15 cellular contexts compared by ENCODE assay signal in the genomic region with DNA sequence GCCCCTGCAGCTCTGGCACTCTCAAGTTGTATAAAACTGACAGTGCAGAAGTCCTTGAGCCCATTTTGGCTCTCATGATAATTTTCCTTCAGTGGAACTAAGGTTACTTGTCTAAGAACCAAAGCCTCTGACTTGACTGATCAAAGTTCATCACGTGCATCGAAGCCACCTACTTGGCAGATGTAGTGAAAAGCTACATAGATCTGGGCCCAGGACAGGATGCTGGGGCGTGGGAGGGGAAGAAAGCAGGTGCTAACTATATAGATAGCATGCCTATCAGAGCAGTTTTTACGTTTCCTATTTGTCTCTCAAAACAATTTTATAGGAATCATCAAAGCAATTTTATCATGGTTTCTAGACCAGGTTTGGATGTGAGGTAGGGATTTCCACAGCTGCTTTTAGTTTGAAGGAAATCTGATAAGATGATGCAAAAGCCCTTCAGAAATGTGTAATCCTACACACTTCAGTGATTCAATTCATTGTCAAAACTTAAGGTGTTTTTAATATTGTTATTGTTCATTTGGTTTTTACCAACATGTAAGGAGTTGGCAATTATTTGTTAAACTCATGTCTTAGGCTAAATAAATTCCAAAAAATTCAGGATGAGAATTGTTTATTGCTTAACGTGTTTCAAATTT. TPM values are rescaled to one million over a fixed set of nuclear protein-coding genes. Genes with fewer than 3 reads are reported as not detected.
A peak's percentile ranks its signal among the peaks of the same experiment; 100 is the strongest.
DNase-seq lines count a peak whose midpoint lies in the region; ATAC-seq and TF ChIP-seq lines count a peak whose summit lies in the region.
"Had no signal": no experiment of that assay in that cellular context is flagged by ENCODE, and none has a peak within 500 bp of the region (broad histone marks: within the 10 kb centered on the region; RNA-seq: fewer than 3 reads in every experiment).

No MANE protein-coding gene starts in this region.

- peaks cover 4% of the 10 kb centered on the region for H3K9me3 Mint-ChIP-seq in activated naive CD8-positive, alpha-beta T cell treated with anti-CD3 and anti-CD28 coated beads for 36 hours
- peaks cover 0 to 3% (median 1%) of the 10 kb centered on the region in 7 donors for H3K9me3 Mint-ChIP-seq in CD14-positive monocyte
- H3K9me3 Mint-ChIP-seq: WTC11 had no signal

- no peak overlapping the region for H3K27ac ChIP-seq in adrenal gland
- H3K27ac ChIP-seq: C4-2B, SK-N-MC had no signal

- H3K9me3 ChIP-seq in adrenal gland (replicated peaks in 1 of 3) = no peaks in the 10 kb centered on the region

- DNase-seq in activated CD4-positive, alpha-beta T cell treated with anti-CD3 and anti-CD28 coated beads for 4 hours = peak; percentile 60 to 68
- DNase-seq in activated naive CD8-positive, alpha-beta T cell treated with anti-CD3 and anti-CD28 coated beads for 36 hours = peak; percentile 48
- DNase-seq in stimulated activated CD8-positive, alpha-beta memory T cell treated with anti-CD3 and anti-CD28 coated beads, Interleukin-7, amount 100 ng/mL, for 4 hours (ENCODE audit: low read depth in 2 of 2) = peak; percentile 23 to 24
- DNase-seq in adrenal gland (no peak), CD14-positive monocyte (ENCODE audit: low spot score) (no peak)
- DNase-seq: dermis blood vessel endothelial cell, GDM1, hypothalamus, substantia nigra had no signal

- H3K4me3 Mint-ChIP-seq in activated naive CD8-positive, alpha-beta T cell treated with anti-CD3 and anti-CD28 coated beads for 36 hours = no peak overlapping the region
- no peak overlapping the region for H3K4me3 Mint-ChIP-seq in CD14-positive monocyte
- H3K4me3 Mint-ChIP-seq: WTC11 had no signal

- no peak for TF ChIP-seq CTCF in adrenal gland (IDR thresholded peaks at IDR 0.05)
- TF ChIP-seq CTCF in CD14-positive monocyte (IDR thresholded peaks at IDR 0.05) = no peak

- peaks cover 53% of the 10 kb centered on the region for H3K4me1 Mint-ChIP-seq in activated naive CD8-positive, alpha-beta T cell treated with anti-CD3 and anti-CD28 coated beads for 36 hours
- peaks cover 10% of the 10 kb centered on the region for H3K4me1 Mint-ChIP-seq in CD14-positive monocyte

- H3K4me3 ChIP-seq in adrenal gland = no peak overlapping the region
- H3K4me3 ChIP-seq: SK-N-MC had no signal

- H3K27me3 Mint-ChIP-seq in activated naive CD8-positive, alpha-beta T cell treated with anti-CD3 and anti-CD28 coated beads for 36 hours = no peaks in the 10 kb centered on the region
- H3K27me3 Mint-ChIP-seq in CD14-positive monocyte (ENCODE audit: low read depth in 3 of 3) = peaks cover 0 to 6% (median 1%) of the 10 kb centered on the region in 3 donors

- no peaks in the 10 kb centered on the region for H3K27me3 ChIP-seq in adrenal gland

- no peak for TF ChIP-seq POLR2A in adrenal gland (IDR thresholded peaks at IDR 0.05)

- WGBS in adrenal gland, 4 donors = 48 to 76% (median 68%) methylated on average over 3 to 5 of the region's 5 CpGs

- ATAC-seq in HG02759 (IDR thresholded peaks at IDR 0.05; ENCODE audit: unreplicated experiment) (peak; percentile 57), GM21723 (IDR thresholded peaks at IDR 0.05; ENCODE audit: unreplicated experiment) (no peak)
- ATAC-seq: WTC11 had no signal

- H3K36me3 Mint-ChIP-seq in activated naive CD8-positive, alpha-beta T cell treated with anti-CD3 and anti-CD28 coated beads for 36 hours = peaks cover 3% of the 10 kb centered on the region
- peaks cover 0 to 3% of the 10 kb centered on the region in 2 donors for H3K36me3 Mint-ChIP-seq in CD14-positive monocyte
- H3K36me3 Mint-ChIP-seq: WTC11 had no signal

- H3K27ac Mint-ChIP-seq in activated naive CD8-positive, alpha-beta T cell treated with anti-CD3 and anti-CD28 coated beads for 36 hours = peak overlapping the region; percentile 36
- H3K27ac Mint-ChIP-seq in CD14-positive monocyte = no peak overlapping the region
- H3K27ac Mint-ChIP-seq: WTC11 had no signal

- H3K36me3 ChIP-seq in adrenal gland (replicated peaks in 1 of 2) = no peaks in the 10 kb centered on the region

- intact Hi-C loops in adrenal gland (cut with DNase I) (no loop called here), CD14-positive monocyte (cut with micrococcal nuclease) (no loop called here)

- no peaks in the 10 kb centered on the region for H3K4me1 ChIP-seq in adrenal gland (replicated peaks in 1 of 2)

RNA-seq across cellular contexts. Expression of a gene that starts 1.2 kb away (rescaled TPM):
- total RNA-seq in activated naive CD8-positive, alpha-beta T cell treated with anti-CD3 and anti-CD28 coated beads for 36 hours = 1 to 10 TPM; 2.3 to 2.6 TPM
- under 1 TPM in 4 of 8 donors, not detected in 4; 0.23 to 0.78 (median 0.33) TPM for total RNA-seq in adrenal gland
- under 1 TPM in 2 of 3 donors, not detected in 1; 0.07 TPM for polyA plus RNA-seq in adrenal gland
- polyA plus RNA-seq in CD14-positive monocyte = under 1 TPM in 1 of 2 donors, not detected in 1; 0.09 TPM
- total RNA-seq: dermis blood vessel endothelial cell, myocyte, WTC11 had no signal

Comparison
In these comparisons a context has a peak if more than half of its experiments do, and no peak if none do; other contexts are left out.
1. DNase-seq: peak in activated CD4-positive, alpha-beta T cell treated with anti-CD3 and anti-CD28 coated beads for 4 hours (2 of 2), activated naive CD8-positive, alpha-beta T cell treated with anti-CD3 and anti-CD28 coated beads for 36 hours (single experiment) and stimulated activated CD8-positive, alpha-beta memory T cell treated with anti-CD3 and anti-CD28 coated beads, Interleukin-7, amount 100 ng/mL, for 4 hours (2 of 2); none in adrenal gland (0 of 7) and CD14-positive monocyte (single experiment).